ENCODE assay signal across 1 cellular context in the genomic region with DNA sequence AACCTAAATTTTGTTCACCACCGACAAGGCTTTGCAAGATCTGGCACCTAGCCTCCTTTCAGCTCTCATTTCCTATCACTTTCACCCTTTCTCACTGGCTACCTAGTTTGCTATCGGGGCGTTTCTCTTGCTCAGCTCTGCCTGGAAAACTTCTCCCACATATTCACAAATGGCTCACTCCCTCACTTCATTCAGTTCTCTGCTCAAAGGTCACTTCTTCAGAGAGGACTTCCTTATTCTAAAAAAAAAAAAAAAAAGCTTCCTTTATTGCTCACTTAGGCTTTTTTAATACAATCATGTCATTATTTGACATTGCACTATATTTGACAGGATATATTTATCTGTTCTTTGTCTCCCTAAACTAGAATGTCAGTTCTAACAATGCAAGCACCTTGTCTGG.
TF ChIP-seq lines count a peak whose summit lies in the region.

No MANE protein-coding gene starts in this region.

TF ChIP-seq in GM23338, 12 proteins besides CTCF, POLR2A, EP300 and RAD21 (continued from another document):
- TF ChIP-seq, protein P1, sequence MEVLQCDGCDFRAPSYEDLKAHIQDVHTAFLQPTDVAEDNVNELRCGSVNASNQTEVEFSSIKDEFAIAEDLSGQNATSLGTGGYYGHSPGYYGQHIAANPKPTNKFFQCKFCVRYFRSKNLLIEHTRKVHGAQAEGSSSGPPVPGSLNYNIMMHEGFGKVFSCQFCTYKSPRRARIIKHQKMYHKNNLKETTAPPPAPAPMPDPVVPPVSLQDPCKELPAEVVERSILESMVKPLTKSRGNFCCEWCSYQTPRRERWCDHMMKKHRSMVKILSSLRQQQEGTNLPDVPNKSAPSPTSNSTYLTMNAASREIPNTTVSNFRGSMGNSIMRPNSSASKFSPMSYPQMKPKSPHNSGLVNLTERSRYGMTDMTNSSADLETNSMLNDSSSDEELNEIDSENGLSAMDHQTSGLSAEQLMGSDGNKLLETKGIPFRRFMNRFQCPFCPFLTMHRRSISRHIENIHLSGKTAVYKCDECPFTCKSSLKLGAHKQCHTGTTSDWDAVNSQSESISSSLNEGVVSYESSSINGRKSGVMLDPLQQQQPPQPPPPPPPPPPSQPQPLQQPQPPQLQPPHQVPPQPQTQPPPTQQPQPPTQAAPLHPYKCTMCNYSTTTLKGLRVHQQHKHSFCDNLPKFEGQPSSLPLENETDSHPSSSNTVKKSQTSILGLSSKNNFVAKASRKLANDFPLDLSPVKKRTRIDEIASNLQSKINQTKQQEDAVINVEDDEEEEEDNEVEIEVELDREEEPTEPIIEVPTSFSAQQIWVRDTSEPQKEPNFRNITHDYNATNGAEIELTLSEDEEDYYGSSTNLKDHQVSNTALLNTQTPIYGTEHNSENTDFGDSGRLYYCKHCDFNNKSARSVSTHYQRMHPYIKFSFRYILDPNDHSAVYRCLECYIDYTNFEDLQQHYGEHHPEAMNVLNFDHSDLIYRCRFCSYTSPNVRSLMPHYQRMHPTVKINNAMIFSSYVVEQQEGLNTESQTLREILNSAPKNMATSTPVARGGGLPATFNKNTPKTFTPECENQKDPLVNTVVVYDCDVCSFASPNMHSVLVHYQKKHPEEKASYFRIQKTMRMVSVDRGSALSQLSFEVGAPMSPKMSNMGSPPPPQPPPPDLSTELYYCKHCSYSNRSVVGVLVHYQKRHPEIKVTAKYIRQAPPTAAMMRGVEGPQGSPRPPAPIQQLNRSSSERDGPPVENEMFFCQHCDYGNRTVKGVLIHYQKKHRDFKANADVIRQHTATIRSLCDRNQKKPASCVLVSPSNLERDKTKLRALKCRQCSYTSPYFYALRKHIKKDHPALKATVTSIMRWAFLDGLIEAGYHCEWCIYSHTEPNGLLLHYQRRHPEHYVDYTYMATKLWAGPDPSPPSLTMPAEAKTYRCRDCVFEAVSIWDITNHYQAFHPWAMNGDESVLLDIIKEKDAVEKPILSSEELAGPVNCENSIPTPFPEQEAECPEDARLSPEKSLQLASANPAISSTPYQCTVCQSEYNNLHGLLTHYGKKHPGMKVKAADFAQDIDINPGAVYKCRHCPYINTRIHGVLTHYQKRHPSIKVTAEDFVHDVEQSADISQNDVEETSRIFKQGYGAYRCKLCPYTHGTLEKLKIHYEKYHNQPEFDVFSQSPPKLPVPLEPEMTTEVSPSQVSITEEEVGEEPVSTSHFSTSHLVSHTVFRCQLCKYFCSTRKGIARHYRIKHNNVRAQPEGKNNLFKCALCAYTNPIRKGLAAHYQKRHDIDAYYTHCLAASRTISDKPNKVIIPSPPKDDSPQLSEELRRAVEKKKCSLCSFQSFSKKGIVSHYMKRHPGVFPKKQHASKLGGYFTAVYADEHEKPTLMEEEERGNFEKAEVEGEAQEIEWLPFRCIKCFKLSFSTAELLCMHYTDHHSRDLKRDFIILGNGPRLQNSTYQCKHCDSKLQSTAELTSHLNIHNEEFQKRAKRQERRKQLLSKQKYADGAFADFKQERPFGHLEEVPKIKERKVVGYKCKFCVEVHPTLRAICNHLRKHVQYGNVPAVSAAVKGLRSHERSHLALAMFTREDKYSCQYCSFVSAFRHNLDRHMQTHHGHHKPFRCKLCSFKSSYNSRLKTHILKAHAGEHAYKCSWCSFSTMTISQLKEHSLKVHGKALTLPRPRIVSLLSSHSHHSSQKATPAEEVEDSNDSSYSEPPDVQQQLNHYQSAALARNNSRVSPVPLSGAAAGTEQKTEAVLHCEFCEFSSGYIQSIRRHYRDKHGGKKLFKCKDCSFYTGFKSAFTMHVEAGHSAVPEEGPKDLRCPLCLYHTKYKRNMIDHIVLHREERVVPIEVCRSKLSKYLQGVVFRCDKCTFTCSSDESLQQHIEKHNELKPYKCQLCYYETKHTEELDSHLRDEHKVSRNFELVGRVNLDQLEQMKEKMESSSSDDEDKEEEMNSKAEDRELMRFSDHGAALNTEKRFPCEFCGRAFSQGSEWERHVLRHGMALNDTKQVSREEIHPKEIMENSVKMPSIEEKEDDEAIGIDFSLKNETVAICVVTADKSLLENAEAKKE (CRISPR knock-in tag; IDR thresholded peaks at IDR 0.05), result no peak
- TF ChIP-seq JUNB (IDR thresholded peaks at IDR 0.05; ENCODE audit: unreplicated experiment) (no peak), EZH2 (IDR thresholded peaks at IDR 0.05; ENCODE audit: low read depth, unreplicated experiment) (no peak), ZNF114 (CRISPR knock-in tag; IDR thresholded peaks at IDR 0.05) (no peak), STAT1 (IDR thresholded peaks at IDR 0.05; ENCODE audit: unreplicated experiment) (no peak), ZNF331 (CRISPR knock-in tag; IDR thresholded peaks at IDR 0.05; ENCODE audit: low read depth) (no peak), ETS1 (IDR thresholded peaks at IDR 0.05) (no peak), NANOG (IDR thresholded peaks at IDR 0.05; ENCODE audit: borderline replicate concordance) (no peak)
